Comparison of ENCODE assay signal across 8 cellular contexts in the genomic region with DNA sequence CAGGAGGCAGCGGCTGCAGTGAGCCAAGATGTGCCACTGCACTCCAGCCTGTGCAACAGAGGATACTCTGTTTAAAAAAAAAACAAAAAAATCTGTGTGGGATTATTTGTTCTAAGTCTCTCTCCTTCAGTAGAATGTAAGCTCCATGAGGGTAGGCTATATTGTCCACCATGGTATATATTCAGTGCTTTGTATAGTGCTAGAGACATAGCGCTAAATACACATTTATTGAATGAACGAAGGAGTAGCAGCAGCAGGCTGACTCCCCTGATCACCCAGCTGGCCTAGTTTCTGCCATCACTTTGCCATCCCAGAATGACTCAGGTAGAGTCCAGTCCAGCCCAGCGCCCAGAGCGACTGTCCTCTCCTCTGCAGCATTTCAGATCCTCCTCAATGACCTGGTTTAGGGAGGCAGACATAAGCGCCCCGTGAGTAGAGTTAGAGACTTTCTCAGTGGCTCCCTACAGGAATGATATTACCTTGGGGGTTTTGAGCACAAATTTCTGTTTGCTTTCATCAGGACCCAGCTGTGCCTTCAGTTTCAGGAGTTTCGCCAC. TPM values are rescaled to one million over a fixed set of nuclear protein-coding genes. Genes with fewer than 3 reads are reported as not detected.
DNase-seq lines count a peak whose midpoint lies in the region; ATAC-seq and TF ChIP-seq lines count a peak whose summit lies in the region.

No MANE protein-coding gene starts in this region.

- H3K27ac ChIP-seq in CD8-positive, alpha-beta memory T cell (ENCODE audit: low read depth, low read length), result peak overlapping the region; percentile 79
- H3K27ac ChIP-seq in mammary epithelial cell (ENCODE audit: insufficient read depth, low read depth, low read length) (peak overlapping the region; percentile 66), muscle layer of duodenum (ENCODE audit: low read length) (peak overlapping the region; percentile 87)

- peak overlapping the region; percentile 80 for H3K4me2 ChIP-seq in mammary epithelial cell (ENCODE audit: insufficient read depth, low read depth, low read length)

- H3K4me1 ChIP-seq in CD8-positive, alpha-beta memory T cell (ENCODE audit: insufficient read depth, low read length), result peaks cover 30% of the 10 kb centered on the region
- H3K4me1 ChIP-seq in mammary epithelial cell (ENCODE audit: insufficient read depth, low read length) (peaks cover 4% of the 10 kb centered on the region), muscle layer of duodenum (ENCODE audit: control insufficient read depth in 1 of 2, insufficient read depth in 2 of 2, low read length in 2 of 2) (peaks cover 9 to 41% of the 10 kb centered on the region in 2 donors)

- peaks cover 77% of the 10 kb centered on the region for H3K79me2 ChIP-seq in mammary epithelial cell (ENCODE audit: insufficient read depth, low read length)

- no peak for TF ChIP-seq CTCF in mammary epithelial cell (conservative IDR thresholded peaks at IDR 0.05 in 1 of 2, IDR thresholded peaks at IDR 0.05 in 1 of 2; ENCODE audit: extremely low read depth in 1 of 2, insufficient read depth in 1 of 2, low read depth in 1 of 2, low read length in 2 of 2)

- peak overlapping the region; percentile 89 for H3K4me3 ChIP-seq in CD8-positive, alpha-beta memory T cell (ENCODE audit: low read length)
- H3K4me3 ChIP-seq in mammary epithelial cell (replicated peaks in 1 of 3; ENCODE audit: insufficient read depth in 1 of 3, low read depth in 2 of 3, low read length in 3 of 3) (peak overlapping the region; percentile 93 to 98 (median 95)), muscle layer of duodenum (ENCODE audit: low read depth in 1 of 2, low read length in 2 of 2) (peak overlapping the region; percentile 78 to 98)

- peak overlapping the region; percentile 89 to 100 (median 98) for H3K27ac Mint-ChIP-seq in CD8-positive, alpha-beta memory T cell

- peak overlapping the region; percentile 94 to 100 (median 99) for H3K4me3 Mint-ChIP-seq in CD8-positive, alpha-beta memory T cell

- peaks cover 5 to 62% (median 7%) of the 10 kb centered on the region in 3 donors for H3K36me3 Mint-ChIP-seq in CD8-positive, alpha-beta memory T cell

- TSS peak; percentile 45 for BruUV-seq in mammary epithelial cell (replicated peaks; lab: Mats Ljungman, UMichigan)

- H3K27me3 ChIP-seq in CD8-positive, alpha-beta memory T cell (ENCODE audit: insufficient read depth, low read length, poor library complexity, severe bottlenecking), result no peaks in the 10 kb centered on the region
- H3K27me3 ChIP-seq in mammary epithelial cell (ENCODE audit: insufficient read depth, low read length) (no peaks in the 10 kb centered on the region), muscle layer of duodenum (ENCODE audit: low read depth, low read length) (no peaks in the 10 kb centered on the region)

- H4K20me1 ChIP-seq in mammary epithelial cell (ENCODE audit: insufficient read depth, low read length), result no peaks in the 10 kb centered on the region

- POLR2A ChIA-PET in CD8-positive, alpha-beta memory T cell (lab: Charles Lee), result interaction anchor here (0.6 to 1.7 kb wide), 7 partner anchors 10 to 289 kb away, joined by 3 to 8 read pairs (median 5); a partner anchor contains a TSS

- dilution Hi-C loops in mammary epithelial cell (cut with HindIII; ENCODE audit: low sequenced_read_pairs), result no loop called here

- H3K27me3 Mint-ChIP-seq in CD8-positive, alpha-beta memory T cell, result no peaks in the 10 kb centered on the region

- DNase-seq in CD8-positive, alpha-beta memory T cell, result no peak
- peak; percentile 46 for DNase-seq in mammary epithelial cell
- DNase-seq in SIG-M5 (lab: John Stamatoyannopoulos, UW), result no peak
- no peak for DNase-seq in glomerular visceral epithelial cell (ENCODE audit: extremely low spot score)
- DNase-seq in NCI-H2029 (lab: John Stamatoyannopoulos, UW), result no peak

- intact Hi-C loops in mammary epithelial cell (cut with micrococcal nuclease), result loop anchor here (5.0 kb wide), 1 partner anchor 43 kb away; a partner anchor contains a TSS

- no peaks in the 10 kb centered on the region for H3K9me3 Mint-ChIP-seq in CD8-positive, alpha-beta memory T cell

- H2AFZ ChIP-seq in mammary epithelial cell (ENCODE audit: low read depth, low read length), result peak overlapping the region; percentile 94

- H3K9ac ChIP-seq in mammary epithelial cell (ENCODE audit: insufficient read depth, low read length), result peak overlapping the region; percentile 83

- H3K36me3 ChIP-seq in CD8-positive, alpha-beta memory T cell (ENCODE audit: insufficient read depth, low read length), result peaks cover 16% of the 10 kb centered on the region
- H3K36me3 ChIP-seq in mammary epithelial cell (ENCODE audit: insufficient read depth, low read length), result peaks cover 26% of the 10 kb centered on the region
- H3K36me3 ChIP-seq in muscle layer of duodenum (ENCODE audit: control insufficient read depth in 1 of 2, insufficient read depth in 2 of 2, low read length in 2 of 2), result peaks cover 18 to 31% of the 10 kb centered on the region in 2 donors

- WGBS in mammary epithelial cell (ENCODE audit: low coverage, missing lambda C conversion rate), result 50% methylated on average over 6 of the region's 8 CpGs

- CTCF ChIA-PET in CD8-positive, alpha-beta memory T cell (lab: Charles Lee), result interaction anchor here (0.9 to 1.6 kb wide), 9 partner anchors 9 to 318 kb away, joined by 3 to 5 read pairs (median 3); a partner anchor contains a TSS
- CTCF ChIA-PET in mammary epithelial cell (lab: Charles Lee; ENCODE audit: low non-redundant PET), result no interaction called here

- ATAC-seq in HG03571 (IDR thresholded peaks at IDR 0.05; ENCODE audit: unreplicated experiment) (peak; percentile 3), GM18909 (IDR thresholded peaks at IDR 0.05; ENCODE audit: poor library complexity, unreplicated experiment) (no peak)

- peaks cover 37 to 56% (median 52%) of the 10 kb centered on the region in 3 donors for H3K4me1 Mint-ChIP-seq in CD8-positive, alpha-beta memory T cell

- in situ Hi-C loops in mammary epithelial cell (cut with MboI; ENCODE audit: low sequenced_read_pairs in 2 of 2), result loop anchor here in 1 of 2 donors (10.0 kb wide), 1 partner anchor 116 kb away; no protein-coding TSS in a partner anchor

- no peaks in the 10 kb centered on the region for H3K9me3 ChIP-seq in CD8-positive, alpha-beta memory T cell (ENCODE audit: low read length)
- H3K9me3 ChIP-seq in mammary epithelial cell (replicated peaks; ENCODE audit: insufficient read depth, low read length), result no peaks in the 10 kb centered on the region
- H3K9me3 ChIP-seq in muscle layer of duodenum (ENCODE audit: control insufficient read depth in 1 of 2, low read length in 2 of 2), result no peaks in the 10 kb centered on the region

RNA-seq across cellular contexts. Expression of a gene that starts 0.7 kb away (rescaled TPM):
- total RNA-seq in CD8-positive, alpha-beta memory T cell, result 100 to 1,000 TPM in 1 of 2 experiments, 10 to 100 TPM in 1; 97.4 to 104 TPM
- 63.6 TPM for polyA plus RNA-seq in CD8-positive, alpha-beta memory T cell
- 100 to 1,000 TPM in 1 of 2 donors, 10 to 100 TPM in 1; 60.3 to 104 TPM for total RNA-seq in mammary epithelial cell
- polyA plus RNA-seq in mammary epithelial cell, result 103 TPM
- 117 TPM for polyA minus RNA-seq in mammary epithelial cell

RNA-seq across cellular contexts. Expression of a gene that starts 0.8 kb away (rescaled TPM):
- total RNA-seq in CD8-positive, alpha-beta memory T cell, result 10 to 100 TPM; 26.4 to 29.4 TPM
- 21.0 TPM for polyA plus RNA-seq in CD8-positive, alpha-beta memory T cell
- 10 to 100 TPM; 24.8 to 30.4 TPM for total RNA-seq in mammary epithelial cell
- polyA plus RNA-seq in mammary epithelial cell, result 25.2 TPM
- 13.3 TPM for polyA minus RNA-seq in mammary epithelial cell

RNA-seq across cellular contexts. Expression of a gene that starts 9.8 kb away (rescaled TPM):
- 10 to 100 TPM; 71.2 to 75.2 TPM for total RNA-seq in CD8-positive, alpha-beta memory T cell
- 81.7 TPM for polyA plus RNA-seq in CD8-positive, alpha-beta memory T cell
- total RNA-seq in mammary epithelial cell, result 10 to 100 TPM; 25.8 to 44.5 TPM
- polyA plus RNA-seq in mammary epithelial cell, result 32.1 TPM
- 34.1 TPM for polyA minus RNA-seq in mammary epithelial cell

RNA-seq across cellular contexts. Expression of a gene that starts 17.1 kb away (rescaled TPM):
- 1 to 10 TPM; 2.3 to 2.9 TPM for total RNA-seq in CD8-positive, alpha-beta memory T cell
- polyA plus RNA-seq in CD8-positive, alpha-beta memory T cell, result not detected
- total RNA-seq in mammary epithelial cell, result 1 to 10 TPM in 1 of 2 donors, under 1 TPM in 1; 0.67 to 1.1 TPM
- 0.44 TPM for polyA plus RNA-seq in mammary epithelial cell
- not detected for polyA minus RNA-seq in mammary epithelial cell

RNA-seq across cellular contexts. Expression of a gene that starts 25.8 kb away (rescaled TPM):
- 10 to 100 TPM; 40.1 to 40.7 TPM for total RNA-seq in CD8-positive, alpha-beta memory T cell
- 17.3 TPM for polyA plus RNA-seq in CD8-positive, alpha-beta memory T cell
- 10 to 100 TPM; 18.3 to 26.8 TPM for total RNA-seq in mammary epithelial cell
- 24.7 TPM for polyA plus RNA-seq in mammary epithelial cell
- 22.2 TPM for polyA minus RNA-seq in mammary epithelial cell
